Comparison of ENCODE assay signal across 19 cellular contexts in the genomic region with DNA sequence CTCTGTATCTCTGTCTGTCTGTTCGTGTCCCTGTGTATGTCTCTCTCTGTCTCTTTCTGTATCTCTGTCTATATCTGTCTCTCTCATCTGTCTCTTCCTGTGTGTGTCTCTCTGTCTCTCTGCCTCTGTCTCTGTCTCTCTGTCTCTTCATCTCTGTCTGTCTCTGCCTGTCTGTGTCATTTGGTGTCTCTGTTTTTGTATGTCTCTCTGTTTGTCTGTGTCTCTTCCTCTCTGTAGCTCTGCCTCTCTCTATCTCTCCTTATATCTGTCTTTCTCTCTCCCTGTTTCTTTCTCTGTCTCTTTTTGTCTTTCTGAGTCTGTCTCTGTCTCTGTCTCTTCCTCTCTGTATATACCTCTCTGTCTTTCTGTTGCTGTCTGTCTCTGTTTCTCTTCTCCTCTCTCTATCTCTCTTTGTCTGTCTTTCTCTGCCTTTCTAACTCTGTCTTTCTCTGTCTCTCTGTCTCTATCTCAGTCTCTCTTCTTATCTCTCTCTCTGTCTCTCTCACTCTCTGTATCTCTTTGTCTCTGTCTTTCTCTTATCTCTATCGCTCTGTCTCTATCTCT. TPM values are rescaled to one million over a fixed set of nuclear protein-coding genes. Genes with fewer than 3 reads are reported as not detected.
DNase-seq lines count a peak whose midpoint lies in the region; ATAC-seq and TF ChIP-seq lines count a peak whose summit lies in the region.
"Had no signal": no experiment of that assay in that cellular context is flagged by ENCODE, and none has a peak within 500 bp of the region (broad histone marks: within the 10 kb centered on the region; RNA-seq: fewer than 3 reads in every experiment).

No MANE protein-coding gene starts in this region.

- peaks cover 8% of the 10 kb centered on the region for H3K27me3 Mint-ChIP-seq in CD8-positive, alpha-beta T cell (ENCODE audit: low read depth)
- H3K27me3 Mint-ChIP-seq in activated T-helper 1 cell treated with anti-CD3 and anti-CD28 coated beads, Interleukin-12 subunit alpha, Interleukin-12 subunit beta, Interleukin-2, Interleukin-4 antibody, amounts not matched to agents 30 ng/mL and 10 ng/mL and 1 ng/mL, durations not matched to agents 14 hours and 24 hours and 36 hours (ENCODE audit: insufficient read depth) = no peaks in the 10 kb centered on the region
- peaks cover 4% of the 10 kb centered on the region for H3K27me3 Mint-ChIP-seq in neural crest cell (ENCODE audit: low read depth)
- H3K27me3 Mint-ChIP-seq: activated T-cell treated with anti-CD3 and anti-CD28 coated beads, Interleukin-2, amount 50 U/mL, for 24 hours; type B pancreatic cell had no signal

- H3K27me3 ChIP-seq in CD8-positive, alpha-beta T cell (ENCODE audit: insufficient read depth, low read length) = no peaks in the 10 kb centered on the region
- H3K27me3 ChIP-seq in HUES64 (ENCODE audit: insufficient read depth, low read length) (peaks cover 5% of the 10 kb centered on the region; the same call in 1 of the 2 replicates), psoas muscle (ENCODE audit: insufficient read depth in 3 of 3, low read length in 2 of 3) (no peaks in the 10 kb centered on the region)

- DNase-seq in CD8-positive, alpha-beta T cell = no peak
- no peak for DNase-seq in activated T-helper 1 cell treated with anti-CD3 and anti-CD28 coated beads, Interleukin-12 subunit alpha, Interleukin-12 subunit beta, Interleukin-2, Interleukin-4 antibody, amounts not matched to agents 30 ng/mL and 10 ng/mL and 1 ng/mL, durations not matched to agents 14 hours and 24 hours and 36 hours (ENCODE audit: low spot score)
- DNase-seq in neural crest cell (ENCODE audit: low read depth, low spot score) (no peak), psoas muscle (no peak), cerebellar cortex (ENCODE audit: low spot score) (no peak)
- DNase-seq: activated CD4-positive, CD25-positive, alpha-beta regulatory T cell treated with anti-CD3 and anti-CD28 coated beads, Interleukin-2, amount 50 U/mL, for 72 hours; activated CD8-positive, alpha-beta memory T cell treated with anti-CD3 and anti-CD28 coated beads for 24 hours; activated naive CD4-positive, alpha-beta T cell treated with anti-CD3 and anti-CD28 coated beads for 36 hours; anterior cingulate cortex; dermis blood vessel endothelial cell; GF-D8; NCI-H187; NCI-H69; SW 1271 had no signal

- no peak overlapping the region for H3K4me3 ChIP-seq in CD8-positive, alpha-beta T cell (ENCODE audit: low read depth, low read length)
- H3K4me3 ChIP-seq in HUES64 (ENCODE audit: low read length) (peak overlapping the region; percentile 8; the same call in 1 of the 2 replicates), psoas muscle (no peak overlapping the region)

- H3K9ac ChIP-seq in HUES64 (ENCODE audit: low read depth, low read length) = no peak overlapping the region

- 88% methylated on average over 2 of the region's 2 CpGs for WGBS in HUES64
- WGBS in psoas muscle, 3 donors = 88 to 94% (median 88%) methylated on average over 2 of the region's 2 CpGs

- H3K36me3 Mint-ChIP-seq in CD8-positive, alpha-beta T cell = no peaks in the 10 kb centered on the region
- no peaks in the 10 kb centered on the region for H3K36me3 Mint-ChIP-seq in activated T-helper 1 cell treated with anti-CD3 and anti-CD28 coated beads, Interleukin-12 subunit alpha, Interleukin-12 subunit beta, Interleukin-2, Interleukin-4 antibody, amounts not matched to agents 30 ng/mL and 10 ng/mL and 1 ng/mL, durations not matched to agents 14 hours and 24 hours and 36 hours (ENCODE audit: low read depth)
- H3K36me3 Mint-ChIP-seq in neural crest cell (ENCODE audit: low read depth) = peaks cover 35% of the 10 kb centered on the region

- CTCF ChIA-PET in CD8-positive, alpha-beta T cell (lab: Charles Lee) = no interaction called here

- H3K27ac Mint-ChIP-seq in CD8-positive, alpha-beta T cell = peak overlapping the region; percentile 62
- peak overlapping the region; percentile 8 for H3K27ac Mint-ChIP-seq in activated T-helper 1 cell treated with anti-CD3 and anti-CD28 coated beads, Interleukin-12 subunit alpha, Interleukin-12 subunit beta, Interleukin-2, Interleukin-4 antibody, amounts not matched to agents 30 ng/mL and 10 ng/mL and 1 ng/mL, durations not matched to agents 14 hours and 24 hours and 36 hours
- H3K27ac Mint-ChIP-seq in neural crest cell (ENCODE audit: unreplicated experiment) = no peak overlapping the region
- H3K27ac Mint-ChIP-seq: activated T-cell treated with anti-CD3 and anti-CD28 coated beads, Interleukin-2, amount 50 U/mL, for 24 hours; type B pancreatic cell had no signal

- ATAC-seq in CD8-positive, alpha-beta T cell = no peak
- no peak for ATAC-seq in psoas muscle
- ATAC-seq in esophagus mucosa = no peak
- ATAC-seq: sciatic nerve had no signal

- H3K36me3 ChIP-seq in CD8-positive, alpha-beta T cell (ENCODE audit: insufficient read depth, low read length) = no peaks in the 10 kb centered on the region
- no peaks in the 10 kb centered on the region for H3K36me3 ChIP-seq in HUES64 (ENCODE audit: insufficient read depth, low read length)
- H3K36me3 ChIP-seq in psoas muscle (ENCODE audit: insufficient read depth in 1 of 2, low read depth in 1 of 2) = no peaks in the 10 kb centered on the region

- H3K9me3 Mint-ChIP-seq in CD8-positive, alpha-beta T cell = no peaks in the 10 kb centered on the region
- no peaks in the 10 kb centered on the region for H3K9me3 Mint-ChIP-seq in activated T-helper 1 cell treated with anti-CD3 and anti-CD28 coated beads, Interleukin-12 subunit alpha, Interleukin-12 subunit beta, Interleukin-2, Interleukin-4 antibody, amounts not matched to agents 30 ng/mL and 10 ng/mL and 1 ng/mL, durations not matched to agents 14 hours and 24 hours and 36 hours
- H3K9me3 Mint-ChIP-seq in neural crest cell = peaks cover 32% of the 10 kb centered on the region
- H3K9me3 Mint-ChIP-seq: activated naive CD4-positive, alpha-beta T cell treated with anti-CD3 and anti-CD28 coated beads for 36 hours; activated T-cell treated with anti-CD3 and anti-CD28 coated beads, Interleukin-2, amount 50 U/mL, for 24 hours had no signal

- H3K9me3 ChIP-seq in CD8-positive, alpha-beta T cell (ENCODE audit: low read length) = no peaks in the 10 kb centered on the region
- peaks cover 41% of the 10 kb centered on the region for H3K9me3 ChIP-seq in HUES64 (ENCODE audit: insufficient read depth, low read depth, low read length)
- H3K9me3 ChIP-seq in psoas muscle = no peaks in the 10 kb centered on the region

- POLR2A ChIA-PET in CD8-positive, alpha-beta T cell (lab: Charles Lee) = no interaction called here

- H3K4me1 ChIP-seq in CD8-positive, alpha-beta T cell (ENCODE audit: insufficient read depth, low read length) = no peaks in the 10 kb centered on the region
- H3K4me1 ChIP-seq in HUES64 (ENCODE audit: insufficient read depth, low read length) (no peaks in the 10 kb centered on the region), psoas muscle (no peaks in the 10 kb centered on the region)

- intact Hi-C loops in CD8-positive, alpha-beta T cell (cut with DNase I, micrococcal nuclease) = no loop called here
- intact Hi-C loops in activated T-helper 1 cell treated with anti-CD3 and anti-CD28 coated beads, Interleukin-12 subunit alpha, Interleukin-12 subunit beta, Interleukin-2, Interleukin-4 antibody, amounts not matched to agents 30 ng/mL and 10 ng/mL and 1 ng/mL, durations not matched to agents 14 hours and 24 hours and 36 hours (cut with micrococcal nuclease) = no loop called here
- intact Hi-C loops in psoas muscle (cut with DNase I) = no loop called here

- TF ChIP-seq CTCF in CD8-positive, alpha-beta T cell (IDR thresholded peaks at IDR 0.05) = peak; percentile 28
- TF ChIP-seq CTCF in neural crest cell (conservative IDR thresholded peaks at IDR 0.05) = no peak
- TF ChIP-seq CTCF in psoas muscle (IDR thresholded peaks at IDR 0.05) = no peak

- H3K4me3 Mint-ChIP-seq in CD8-positive, alpha-beta T cell = no peak overlapping the region
- no peak overlapping the region for H3K4me3 Mint-ChIP-seq in activated T-helper 1 cell treated with anti-CD3 and anti-CD28 coated beads, Interleukin-12 subunit alpha, Interleukin-12 subunit beta, Interleukin-2, Interleukin-4 antibody, amounts not matched to agents 30 ng/mL and 10 ng/mL and 1 ng/mL, durations not matched to agents 14 hours and 24 hours and 36 hours
- H3K4me3 Mint-ChIP-seq in neural crest cell = peak overlapping the region; percentile 10
- H3K4me3 Mint-ChIP-seq: activated naive CD4-positive, alpha-beta T cell treated with anti-CD3 and anti-CD28 coated beads for 36 hours; activated T-cell treated with anti-CD3 and anti-CD28 coated beads, Interleukin-2, amount 50 U/mL, for 24 hours; type B pancreatic cell had no signal

- no peak overlapping the region for H3K27ac ChIP-seq in CD8-positive, alpha-beta T cell (ENCODE audit: low read depth, low read length)
- H3K27ac ChIP-seq in HUES64 (ENCODE audit: low read depth, low read length) (no peak overlapping the region), psoas muscle (no peak overlapping the region)

- no peaks in the 10 kb centered on the region for H3K4me1 Mint-ChIP-seq in CD8-positive, alpha-beta T cell (ENCODE audit: low read depth)
- H3K4me1 Mint-ChIP-seq in activated T-helper 1 cell treated with anti-CD3 and anti-CD28 coated beads, Interleukin-12 subunit alpha, Interleukin-12 subunit beta, Interleukin-2, Interleukin-4 antibody, amounts not matched to agents 30 ng/mL and 10 ng/mL and 1 ng/mL, durations not matched to agents 14 hours and 24 hours and 36 hours (ENCODE audit: low read depth) = no peaks in the 10 kb centered on the region
- no peaks in the 10 kb centered on the region for H3K4me1 Mint-ChIP-seq in neural crest cell

RNA-seq across cellular contexts. Expression of a gene that starts 50.2 kb away (rescaled TPM):
- total RNA-seq in CD8-positive, alpha-beta T cell = 1 to 10 TPM; 2.8 to 3.4 TPM
- polyA plus RNA-seq in HUES64 (2013, experiment 1 of 2) = 1.0 TPM
- 1.7 TPM for polyA plus RNA-seq in HUES64 (2013, experiment 2 of 2)
- 9.9 and 11.7 TPM in 2 replicates for total RNA-seq in activated T-helper 1 cell treated with anti-CD3 and anti-CD28 coated beads, Interleukin-12 subunit alpha, Interleukin-12 subunit beta, Interleukin-2, Interleukin-4 antibody, amounts not matched to agents 30 ng/mL and 10 ng/mL and 1 ng/mL, durations not matched to agents 14 hours and 24 hours and 36 hours
- total RNA-seq in neural crest cell (12.3 and 13.9 TPM in 2 replicates), psoas muscle (under 1 TPM; 0.23 to 0.60 (median 0.39) TPM), esophagus mucosa (0.48 TPM)
- under 1 TPM; 0.08 to 0.60 (median 0.17) TPM for polyA plus RNA-seq in psoas muscle
